In the genomic region with DNA sequence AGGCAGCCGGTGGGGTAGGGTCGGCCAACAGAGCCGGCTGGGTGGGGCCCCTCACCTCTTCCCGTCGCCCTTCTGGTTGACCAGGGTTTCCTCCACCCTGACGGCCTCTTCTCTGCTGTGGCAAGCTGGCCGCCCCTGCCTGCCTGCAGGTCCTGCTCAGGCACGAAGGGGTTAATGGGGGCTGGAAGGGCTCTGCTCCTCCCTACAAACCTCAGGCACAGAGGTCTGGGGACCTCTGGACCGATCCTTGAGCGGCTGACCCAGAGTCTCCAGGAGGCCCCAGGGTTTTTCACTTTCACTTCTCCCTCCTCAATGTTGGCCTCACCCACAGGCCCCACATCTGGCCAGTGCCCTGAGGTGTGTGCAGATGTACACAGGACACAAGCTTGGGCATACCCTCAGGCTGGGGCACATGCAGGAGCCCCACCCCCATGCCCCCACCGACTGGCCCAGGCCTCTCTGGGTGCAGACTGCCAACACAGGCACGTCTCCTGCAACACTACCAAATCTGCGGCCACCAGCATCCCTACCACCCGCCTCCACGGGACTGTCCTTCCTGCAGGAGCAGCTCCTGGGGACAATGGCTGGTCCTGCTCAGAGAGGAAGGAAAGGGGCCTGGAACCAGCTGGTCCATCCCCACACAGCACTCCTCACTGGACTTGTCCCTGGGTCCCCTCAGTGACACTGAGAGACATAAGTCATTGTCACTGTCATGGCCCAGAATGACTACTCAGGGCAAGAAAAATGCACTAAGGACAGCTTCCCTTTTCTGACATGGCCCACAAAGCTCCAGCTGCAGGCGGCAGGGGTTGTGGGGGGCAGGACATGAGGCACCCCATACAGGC, we compare ENCODE assay signal across 9 cellular contexts. TPM values are rescaled to one million over a fixed set of nuclear protein-coding genes. Genes with fewer than 3 reads are reported as not detected.
DNase-seq lines count a peak whose midpoint lies in the region; ATAC-seq and TF ChIP-seq lines count a peak whose summit lies in the region.
"Had no signal": no experiment of that assay in that cellular context is flagged by ENCODE, and none has a peak within 500 bp of the region (broad histone marks: within the 10 kb centered on the region; RNA-seq: fewer than 3 reads in every experiment).

No MANE protein-coding gene starts in this region.

- H3K36me3 ChIP-seq in SK-N-MC (ENCODE audit: insufficient read depth, low read length) (no peaks in the 10 kb centered on the region), upper lobe of left lung (no peaks in the 10 kb centered on the region), ovary (no peaks in the 10 kb centered on the region)

- H3K4me1 ChIP-seq in upper lobe of left lung (peaks cover 26 to 61% (median 42%) of the 10 kb centered on the region in 4 donors), ovary (ENCODE audit: insufficient read depth) (no peaks in the 10 kb centered on the region)

- no peaks in the 10 kb centered on the region for H3K36me3 Mint-ChIP-seq in activated naive CD4-positive, alpha-beta T cell treated with anti-CD3 and anti-CD28 coated beads, Interleukin-2, amount 10 ng/mL, durations not matched to agents 7 days and 5 days
- peaks cover 0 to 7% (median 5%) of the 10 kb centered on the region in 3 donors for H3K36me3 Mint-ChIP-seq in immature natural killer cell

- CTCF ChIA-PET in activated naive CD4-positive, alpha-beta T cell treated with anti-CD3 and anti-CD28 coated beads, Interleukin-2, amount 10 ng/mL, durations not matched to agents 7 days and 5 days (lab: Charles Lee) = interaction anchor here (1.0 to 6.9 kb wide), 6 partner anchors 8 to 155 kb away, joined by 3 to 46 read pairs (median 4); a partner anchor contains a TSS

- H3K27ac Mint-ChIP-seq in activated naive CD4-positive, alpha-beta T cell treated with anti-CD3 and anti-CD28 coated beads, Interleukin-2, amount 10 ng/mL, durations not matched to agents 7 days and 5 days = no peak overlapping the region
- no peak overlapping the region for H3K27ac Mint-ChIP-seq in immature natural killer cell

- peaks cover 97% of the 10 kb centered on the region for H3K27me3 Mint-ChIP-seq in activated naive CD4-positive, alpha-beta T cell treated with anti-CD3 and anti-CD28 coated beads, Interleukin-2, amount 10 ng/mL, durations not matched to agents 7 days and 5 days
- H3K27me3 Mint-ChIP-seq in immature natural killer cell (ENCODE audit: low read depth in 3 of 3) = peaks cover 24 to 28% (median 24%) of the 10 kb centered on the region in 3 donors

- H3K4me1 Mint-ChIP-seq in activated naive CD4-positive, alpha-beta T cell treated with anti-CD3 and anti-CD28 coated beads, Interleukin-2, amount 10 ng/mL, durations not matched to agents 7 days and 5 days = peaks cover 28% of the 10 kb centered on the region
- H3K4me1 Mint-ChIP-seq in immature natural killer cell = peaks cover 18 to 19% of the 10 kb centered on the region in 2 donors

- H3K9me3 Mint-ChIP-seq in activated naive CD4-positive, alpha-beta T cell treated with anti-CD3 and anti-CD28 coated beads, Interleukin-2, amount 10 ng/mL, durations not matched to agents 7 days and 5 days = no peaks in the 10 kb centered on the region
- H3K9me3 Mint-ChIP-seq in immature natural killer cell = peaks cover 0 to 2% (median 0%) of the 10 kb centered on the region in 6 donors

- H3K4me3 ChIP-seq in SK-N-MC (0 out of 2 replicates have a peak overlapping the region, but pooled peaks have one; percentile 36), upper lobe of left lung (peak overlapping the region in 3 of 4 donors; percentile 26 to 44 (median 35)), ovary (no peak overlapping the region)

- intact Hi-C loops in ovary (cut with DNase I) = no loop called here

- no peak for TF ChIP-seq CTCF in upper lobe of left lung (IDR thresholded peaks at IDR 0.05)
- no peak for TF ChIP-seq CTCF in ovary (IDR thresholded peaks at IDR 0.05)

- TF ChIP-seq EP300 in upper lobe of left lung (IDR thresholded peaks at IDR 0.05) = no peak
- TF ChIP-seq EP300 in ovary (IDR thresholded peaks at IDR 0.05) = no peak

- ATAC-seq in upper lobe of left lung (ENCODE audit: low FRiP score in 2 of 2) = peak in 1 of 2 donors; percentile 31
- no peak for ATAC-seq in HG02981 (IDR thresholded peaks at IDR 0.05; ENCODE audit: unreplicated experiment)

- H3K9ac ChIP-seq in SK-N-MC (ENCODE audit: insufficient read length) = no peak overlapping the region

- H3K27me3 ChIP-seq in upper lobe of left lung = peaks cover 3 to 62% (median 39%) of the 10 kb centered on the region in 4 donors
- H3K27me3 ChIP-seq in ovary = peaks cover 8% of the 10 kb centered on the region

- DNase-seq in activated naive CD4-positive, alpha-beta T cell treated with anti-CD3 and anti-CD28 coated beads, Interleukin-2, amount 10 ng/mL, durations not matched to agents 7 days and 5 days = peak; percentile 33
- DNase-seq in activated naive CD4-positive, alpha-beta T cell (lab: John Stamatoyannopoulos, UW) = no peak
- DNase-seq in SK-N-MC (ENCODE audit: low read depth, low spot score) = no peak
- no peak for DNase-seq in immature natural killer cell
- DNase-seq in upper lobe of left lung = peak in 1 of 2 donors; percentile 56
- DNase-seq in medulla oblongata (ENCODE audit: extremely low spot score) = no peak
- DNase-seq in ovary = no peak
- DNase-seq: hippocampal formation had no signal

- H3K9me3 ChIP-seq in SK-N-MC (ENCODE audit: low read depth, low read length) (no peaks in the 10 kb centered on the region), upper lobe of left lung (no peaks in the 10 kb centered on the region), ovary (no peaks in the 10 kb centered on the region)

- no peak for TF ChIP-seq POLR2A in upper lobe of left lung (IDR thresholded peaks at IDR 0.05)
- TF ChIP-seq POLR2A in ovary (IDR thresholded peaks at IDR 0.05) = no peak

- WGBS in upper lobe of left lung, 2 donors = 32 to 38% methylated on average over 3 to 16 of the region's 16 CpGs
- WGBS in ovary, 3 donors = 31 to 46% (median 40%) methylated on average over 12 to 16 of the region's 16 CpGs

- no peak overlapping the region for H3K27ac ChIP-seq in SK-N-MC
- no peak overlapping the region for H3K27ac ChIP-seq in upper lobe of left lung
- H3K27ac ChIP-seq in ovary = no peak overlapping the region

- H3K4me3 Mint-ChIP-seq in activated naive CD4-positive, alpha-beta T cell treated with anti-CD3 and anti-CD28 coated beads, Interleukin-2, amount 10 ng/mL, durations not matched to agents 7 days and 5 days = peak overlapping the region; percentile 57
- peak overlapping the region; percentile 45 to 70 (median 58) for H3K4me3 Mint-ChIP-seq in immature natural killer cell

RNA-seq across cellular contexts. Expression of a gene that starts 3.2 kb away (rescaled TPM):
- under 1 TPM in 1 of 3 donors, not detected in 2; 0.12 TPM for polyA plus RNA-seq in immature natural killer cell
- 10 to 100 TPM in 2 of 6 donors, 1 to 10 TPM in 4; 1.0 to 12.2 (median 5.4) TPM for total RNA-seq in upper lobe of left lung
- total RNA-seq in ovary = 10 to 100 TPM in 1 of 7 donors, 1 to 10 TPM in 5, not detected in 1; 1.5 to 23.8 (median 2.9) TPM
- 1 to 10 TPM; 1.2 to 3.2 TPM for polyA plus RNA-seq in ovary

RNA-seq across cellular contexts. Expression of a gene that starts 34.0 kb away (rescaled TPM):
- polyA plus RNA-seq in immature natural killer cell = 10 to 100 TPM in 1 of 3 donors, under 1 TPM in 2; 0.53 to 10.1 (median 0.95) TPM
- total RNA-seq in upper lobe of left lung = 10 to 100 TPM in 1 of 6 donors, 1 to 10 TPM in 5; 1.5 to 23.7 (median 6.6) TPM
- total RNA-seq in ovary = 10 to 100 TPM in 1 of 7 donors, 1 to 10 TPM in 5, under 1 TPM in 1; 0.71 to 21.5 (median 8.4) TPM
- polyA plus RNA-seq in ovary = 1 to 10 TPM in 1 of 2 donors, not detected in 1; 3.7 TPM

RNA-seq across cellular contexts. Expression of a gene that starts 43.1 kb away (rescaled TPM):
- polyA plus RNA-seq in immature natural killer cell = 1 to 10 TPM in 1 of 3 donors, under 1 TPM in 1, not detected in 1; 0.36 to 2.2 TPM
- total RNA-seq in upper lobe of left lung = 10 to 100 TPM in 5 of 6 donors, 1 to 10 TPM in 1; 6.0 to 30.0 (median 17.1) TPM
- total RNA-seq in ovary = 10 to 100 TPM; 21.0 to 55.0 (median 38.9) TPM
- 10 to 100 TPM; 29.2 to 30.9 TPM for polyA plus RNA-seq in ovary
